ENCODE assay signal across 15 cellular contexts in genomic region chr1:23132033-23132432, GRCh38.
"Had no signal": no experiment of that assay in that cellular context is flagged by ENCODE, and none has a peak within 500 bp of the region (broad histone marks: within the 10 kb centered on the region; RNA-seq: fewer than 3 reads in every experiment).

No MANE protein-coding gene starts in this region.

- DNase-seq: activated CD4-positive, alpha-beta T cell treated with anti-CD3 and anti-CD28 coated beads, Interleukin-2, amount 10 ng/mL, durations not matched to agents 7 days and 5 days; activated naive CD4-positive, alpha-beta T cell treated with anti-CD3 and anti-CD28 coated beads, Interleukin-2, amount 50 U/mL, for 16 hours; effector CD8-positive, alpha-beta T cell; hippocampal formation; islet precursor cell; SK-N-SH; stimulated activated naive CD4-positive, alpha-beta T cell treated with Interleukin-2 at 50 U/mL for 16 hours; transverse colon; uterus had no signal

- H3K4me1 Mint-ChIP-seq: activated CD4-positive, alpha-beta T cell treated with anti-CD3 and anti-CD28 coated beads, Interleukin-2, amount 10 ng/mL, durations not matched to agents 7 days and 5 days had no signal

- ATAC-seq: left lobe of liver had no signal

- H3K27me3 Mint-ChIP-seq: activated CD4-positive, alpha-beta T cell treated with anti-CD3 and anti-CD28 coated beads, Interleukin-2, amount 10 ng/mL, durations not matched to agents 7 days and 5 days had no signal

- H3K27ac Mint-ChIP-seq: activated CD4-positive, alpha-beta T cell treated with anti-CD3 and anti-CD28 coated beads, Interleukin-2, amount 10 ng/mL, durations not matched to agents 7 days and 5 days; mesothelial cell of epicardium; nephron; T-helper 2 cell treated with Interferon-gamma antibody and Interleukin-4, amounts not matched to agents 5 μg/mL and 100 μg/mL, for 36 hours had no signal

- H3K27me3 ChIP-seq: transverse colon, uterus had no signal

- FAIRE-seq: TTC549 had no signal

- H3K4me3 Mint-ChIP-seq: activated CD4-positive, alpha-beta T cell treated with anti-CD3 and anti-CD28 coated beads, Interleukin-2, amount 10 ng/mL, durations not matched to agents 7 days and 5 days; mesothelial cell of epicardium; nephron; T-helper 2 cell treated with Interferon-gamma antibody and Interleukin-4, amounts not matched to agents 5 μg/mL and 100 μg/mL, for 36 hours had no signal

- H3K4me3 ChIP-seq: lung, transverse colon, uterus had no signal

- H3K36me3 ChIP-seq: transverse colon, uterus had no signal

- H3K9me3 Mint-ChIP-seq: activated CD4-positive, alpha-beta T cell treated with anti-CD3 and anti-CD28 coated beads, Interleukin-2, amount 10 ng/mL, durations not matched to agents 7 days and 5 days; nephron; T-helper 2 cell treated with Interferon-gamma antibody and Interleukin-4, amounts not matched to agents 5 μg/mL and 100 μg/mL, for 36 hours had no signal
